In the genomic region with DNA sequence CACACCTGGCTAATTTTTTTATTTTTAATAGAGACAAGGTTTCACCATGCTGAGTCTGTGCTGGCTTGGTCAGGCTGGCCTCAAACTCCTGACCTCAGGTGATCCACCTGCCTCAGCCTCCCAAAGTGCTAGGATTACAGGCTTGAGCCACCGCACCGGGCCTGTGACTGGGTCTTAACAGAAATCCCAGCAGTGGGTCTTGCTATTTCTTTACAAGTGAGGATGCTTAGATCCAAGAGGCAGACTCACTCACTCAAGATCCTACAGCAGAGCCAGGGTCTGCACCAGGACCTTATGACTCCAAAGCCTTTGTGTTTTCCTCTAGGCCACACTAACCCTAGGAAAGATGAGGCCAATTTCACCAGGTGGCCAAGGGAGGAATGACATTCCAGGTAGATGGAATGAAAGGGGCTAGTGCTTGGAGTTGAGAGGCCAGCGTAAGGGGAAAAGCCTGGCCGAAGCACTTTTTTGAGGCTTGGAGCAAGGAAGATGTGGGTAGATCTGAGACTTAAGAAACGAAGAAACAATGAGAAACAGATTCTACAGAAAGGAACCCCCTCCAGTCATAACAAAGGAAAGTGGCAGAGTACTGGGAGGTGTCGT, we compare ENCODE assay signal across 16 cellular contexts. TPM values are rescaled to one million over a fixed set of nuclear protein-coding genes. Genes with fewer than 3 reads are reported as not detected.
DNase-seq lines count a peak whose midpoint lies in the region; ATAC-seq and TF ChIP-seq lines count a peak whose summit lies in the region.
"Had no signal": no experiment of that assay in that cellular context is flagged by ENCODE, and none has a peak within 500 bp of the region (broad histone marks: within the 10 kb centered on the region; RNA-seq: fewer than 3 reads in every experiment).

No MANE protein-coding gene starts in this region.

- CTCF ChIA-PET in CD8-positive, alpha-beta T cell (lab: Charles Lee): interaction anchor here (1.0 kb wide), 1 partner anchor 60 kb away, joined by 3 read pairs; no protein-coding TSS in a partner anchor

- H3K4me1 Mint-ChIP-seq in CD8-positive, alpha-beta T cell (ENCODE audit: low read depth): peaks cover 31% of the 10 kb centered on the region
- H3K4me1 Mint-ChIP-seq in activated naive CD8-positive, alpha-beta T cell (ENCODE audit: low read depth): peaks cover 36% of the 10 kb centered on the region
- peaks cover 14 to 36% (median 34%) of the 10 kb centered on the region in 4 donors for H3K4me1 Mint-ChIP-seq in naive thymus-derived CD8-positive, alpha-beta T cell

- H3K27ac Mint-ChIP-seq in CD8-positive, alpha-beta T cell: peak overlapping the region; percentile 37
- H3K27ac Mint-ChIP-seq in activated naive CD8-positive, alpha-beta T cell: peak overlapping the region; percentile 84
- H3K27ac Mint-ChIP-seq in naive thymus-derived CD8-positive, alpha-beta T cell: peak overlapping the region in 9 of 10 donors; percentile 2 to 88 (median 50)
- H3K27ac Mint-ChIP-seq: CD14-positive monocyte had no signal

- no peaks in the 10 kb centered on the region for H3K27me3 Mint-ChIP-seq in CD8-positive, alpha-beta T cell (ENCODE audit: low read depth)
- H3K27me3 Mint-ChIP-seq in activated naive CD8-positive, alpha-beta T cell: no peaks in the 10 kb centered on the region
- H3K27me3 Mint-ChIP-seq in naive thymus-derived CD8-positive, alpha-beta T cell: no peaks in the 10 kb centered on the region
- H3K27me3 Mint-ChIP-seq: IgD-negative memory B cell had no signal

- H3K4me3 ChIP-seq in CD8-positive, alpha-beta T cell (ENCODE audit: low read depth, low read length): no peak overlapping the region
- H3K4me3 ChIP-seq: esophagus squamous epithelium, heart left ventricle had no signal

- TF ChIP-seq CTCF in CD8-positive, alpha-beta T cell (IDR thresholded peaks at IDR 0.05): no peak

- DNase-seq in DMS53 (lab: John Stamatoyannopoulos, UW) (peak; percentile 20), DMS53 treated with DMSO at 0.1 percent for 48 hours (lab: John Stamatoyannopoulos, UW; ENCODE audit: unreplicated experiment) (no peak), NCI-H510A treated with DMSO at 0.1 percent for 48 hours (lab: John Stamatoyannopoulos, UW) (no peak), T-helper 9 cell (no peak)
- peak in 1 of 7 experiments; percentile 21 for DNase-seq in CD8-positive, alpha-beta T cell
- peak in 1 of 10 donors; percentile 11 for DNase-seq in naive thymus-derived CD8-positive, alpha-beta T cell
- DNase-seq: esophagus squamous epithelium; NCI-H1048; stimulated activated CD4-positive, alpha-beta T cell treated with anti-CD3 and anti-CD28 coated beads, Interleukin-4, amount 100 ng/mL, for 24 hours; stimulated activated naive CD4-positive, alpha-beta T cell had no signal

- H3K36me3 ChIP-seq in CD8-positive, alpha-beta T cell (ENCODE audit: insufficient read depth, low read length): no peaks in the 10 kb centered on the region
- H3K36me3 ChIP-seq: esophagus squamous epithelium, heart left ventricle had no signal

- H3K27me3 ChIP-seq in CD8-positive, alpha-beta T cell (ENCODE audit: insufficient read depth, low read length): no peaks in the 10 kb centered on the region
- H3K27me3 ChIP-seq: esophagus squamous epithelium, heart left ventricle had no signal

- peaks cover 2% of the 10 kb centered on the region for H3K36me3 Mint-ChIP-seq in CD8-positive, alpha-beta T cell
- H3K36me3 Mint-ChIP-seq in activated naive CD8-positive, alpha-beta T cell: peaks cover 6% of the 10 kb centered on the region
- H3K36me3 Mint-ChIP-seq in naive thymus-derived CD8-positive, alpha-beta T cell: no peaks in the 10 kb centered on the region

- no peaks in the 10 kb centered on the region for H3K9me3 ChIP-seq in CD8-positive, alpha-beta T cell (ENCODE audit: low read length)
- H3K9me3 ChIP-seq: esophagus squamous epithelium, heart left ventricle had no signal

- POLR2A ChIA-PET in CD8-positive, alpha-beta T cell (lab: Charles Lee): no interaction called here
- POLR2A ChIA-PET in naive thymus-derived CD8-positive, alpha-beta T cell (lab: Charles Lee): interaction anchor here (0.5 kb wide), 1 partner anchor 216 kb away, joined by 3 read pairs; no protein-coding TSS in a partner anchor

- H3K27ac ChIP-seq in CD8-positive, alpha-beta T cell (ENCODE audit: low read depth, low read length): no peak overlapping the region
- H3K27ac ChIP-seq: 22Rv1, heart left ventricle had no signal

- H3K9me3 Mint-ChIP-seq in CD8-positive, alpha-beta T cell: no peaks in the 10 kb centered on the region
- H3K9me3 Mint-ChIP-seq in activated naive CD8-positive, alpha-beta T cell (ENCODE audit: low read depth): no peaks in the 10 kb centered on the region
- H3K9me3 Mint-ChIP-seq in naive thymus-derived CD8-positive, alpha-beta T cell: no peaks in the 10 kb centered on the region
- H3K9me3 Mint-ChIP-seq: CD14-positive monocyte, IgD-negative memory B cell had no signal

- intact Hi-C loops in CD8-positive, alpha-beta T cell (cut with DNase I, micrococcal nuclease): no loop called here

- no peak for ATAC-seq in CD8-positive, alpha-beta T cell
- no peak for ATAC-seq in naive thymus-derived CD8-positive, alpha-beta T cell
- ATAC-seq in GM21423 (IDR thresholded peaks at IDR 0.05; ENCODE audit: unreplicated experiment): no peak
- ATAC-seq: heart left ventricle had no signal

- no peak overlapping the region for H3K4me3 Mint-ChIP-seq in CD8-positive, alpha-beta T cell
- H3K4me3 Mint-ChIP-seq in activated naive CD8-positive, alpha-beta T cell: peak overlapping the region; percentile 51
- no peak overlapping the region for H3K4me3 Mint-ChIP-seq in naive thymus-derived CD8-positive, alpha-beta T cell
- H3K4me3 Mint-ChIP-seq: CD14-positive monocyte had no signal

- H3K4me1 ChIP-seq in CD8-positive, alpha-beta T cell (ENCODE audit: insufficient read depth, low read length): peaks cover 15% of the 10 kb centered on the region

RNA-seq across cellular contexts. Expression of gene STAT5A, which starts 5.7 kb away (rescaled TPM):
- 100 to 1,000 TPM; 300 to 319 TPM for total RNA-seq in CD8-positive, alpha-beta T cell
- total RNA-seq in naive thymus-derived CD8-positive, alpha-beta T cell: 100 to 1,000 TPM; 117 to 122 TPM
- 100 to 1,000 TPM in 1 of 3 donors, 10 to 100 TPM in 2; 59.6 to 115 (median 89.1) TPM for polyA plus RNA-seq in naive thymus-derived CD8-positive, alpha-beta T cell

RNA-seq across cellular contexts. Expression of gene STAT5B, which starts 6.4 kb away (rescaled TPM):
- total RNA-seq in CD8-positive, alpha-beta T cell: 10 to 100 TPM; 85.2 to 85.5 TPM
- total RNA-seq in naive thymus-derived CD8-positive, alpha-beta T cell: 100 to 1,000 TPM; 137 to 149 TPM
- polyA plus RNA-seq in naive thymus-derived CD8-positive, alpha-beta T cell: 10 to 100 TPM; 66.3 to 94.0 (median 82.8) TPM
